In genomic region chr6:20688710-20689500, GRCh38 we compare ENCODE assay signal across 8 cellular contexts.
DNase-seq lines count a peak whose midpoint lies in the region; ATAC-seq and TF ChIP-seq lines count a peak whose summit lies in the region.

No MANE protein-coding gene starts in this region.

- intact Hi-C loops in MCF 10A (cut with micrococcal nuclease) (no loop called here), breast epithelium (cut with DNase I; ENCODE audit: low total_unique reads) (no loop called here), lower lobe of right lung (cut with DNase I) (no loop called here)

- CTCF ChIA-PET in MCF 10A (lab: Yijun Ruan, JAX) = no interaction called here

- no peak overlapping the region for H3K4me3 Mint-ChIP-seq in MCF 10A (ENCODE audit: unreplicated experiment)

- no peaks in the 10 kb centered on the region for H3K27me3 Mint-ChIP-seq in MCF 10A (ENCODE audit: insufficient read depth, unreplicated experiment)

- no peak overlapping the region for H3K27ac Mint-ChIP-seq in MCF 10A (ENCODE audit: low read depth, unreplicated experiment)

- no peaks in the 10 kb centered on the region for H3K9me3 Mint-ChIP-seq in MCF 10A (ENCODE audit: unreplicated experiment)

- no peak overlapping the region for H3K27ac ChIP-seq in breast epithelium
- no peak overlapping the region for H3K27ac ChIP-seq in lower lobe of right lung

- no peaks in the 10 kb centered on the region for H3K36me3 ChIP-seq in breast epithelium
- H3K36me3 ChIP-seq in lower lobe of right lung = no peaks in the 10 kb centered on the region

- peaks cover 8% of the 10 kb centered on the region for H3K4me1 Mint-ChIP-seq in MCF 10A (ENCODE audit: insufficient read depth, unreplicated experiment)

- H3K9me3 ChIP-seq in breast epithelium (no peaks in the 10 kb centered on the region), lower lobe of right lung (no peaks in the 10 kb centered on the region)

- H3K4me3 ChIP-seq in breast epithelium (no peak overlapping the region), lower lobe of right lung (no peak overlapping the region)

- BruUV-seq in MCF 10A (replicated peaks; lab: Mats Ljungman, UMichigan) = no TSS peak

- H3K36me3 Mint-ChIP-seq in MCF 10A (ENCODE audit: insufficient read depth, unreplicated experiment) = peaks cover 6% of the 10 kb centered on the region

- POLR2A ChIA-PET in MCF 10A (lab: Yijun Ruan, JAX) = no interaction called here

- peak; percentile 23 for DNase-seq in MCF 10A (ENCODE audit: unreplicated experiment)
- no peak for DNase-seq in breast epithelium (ENCODE audit: low spot score in 2 of 2)
- DNase-seq in NCI-H82 treated with DMSO at 0.1 percent for 48 hours (lab: John Stamatoyannopoulos, UW; ENCODE audit: unreplicated experiment) = peak; percentile 96
- DNase-seq in iris pigment epithelial cell (ENCODE audit: low read depth) = peak; percentile 92
- DNase-seq in CD1c-positive myeloid dendritic cell (ENCODE audit: extremely low spot score) = no peak
- no peak for DNase-seq in lower lobe of right lung
- no peak for DNase-seq in activated effector memory CD4-positive, alpha-beta T cell treated with Interleukin-2 at 50 U/mL for 16 hours

- ATAC-seq in HG02981 (IDR thresholded peaks at IDR 0.05; ENCODE audit: unreplicated experiment) = peak; percentile 88
- no peak for ATAC-seq in lower lobe of right lung

- H3K27me3 ChIP-seq in breast epithelium (no peaks in the 10 kb centered on the region), lower lobe of right lung (ENCODE audit: low read depth) (no peaks in the 10 kb centered on the region)

- H3K4me1 ChIP-seq in breast epithelium (no peaks in the 10 kb centered on the region), lower lobe of right lung (no peaks in the 10 kb centered on the region)

- no peak for TF ChIP-seq POLR2A in breast epithelium (IDR thresholded peaks at IDR 0.05)

- no peak for TF ChIP-seq CTCF in MCF 10A (IDR thresholded peaks at IDR 0.05; ENCODE audit: unreplicated experiment)
- no peak for TF ChIP-seq CTCF in breast epithelium (IDR thresholded peaks at IDR 0.05)
- no peak for TF ChIP-seq CTCF in lower lobe of right lung (IDR thresholded peaks at IDR 0.05)

Comparison
In these comparisons a context has a peak if more than half of its experiments do, and no peak if none do; other contexts are left out.
1. DNase-seq: peak in MCF 10A (single experiment), NCI-H82 treated with DMSO at 0.1 percent for 48 hours (single experiment) and iris pigment epithelial cell (single experiment); none in breast epithelium (0 of 2), CD1c-positive myeloid dendritic cell (single experiment), lower lobe of right lung (single experiment) and activated effector memory CD4-positive, alpha-beta T cell treated with Interleukin-2 at 50 U/mL for 16 hours (single experiment).